1 cellular context compared by ENCODE assay signal in genomic region chr21:42892582-42892930, GRCh38.
TF ChIP-seq lines count a peak whose summit lies in the region.

No MANE protein-coding gene starts in this region.

TF ChIP-seq in HepG2, 621 proteins besides CTCF, POLR2A, EP300 and RAD21 (continued from another document):
- TF ChIP-seq ZBTB37 (CRISPR knock-in tag; IDR thresholded peaks at IDR 0.05) (no peak), TSC22D2 (CRISPR knock-in tag; IDR thresholded peaks at IDR 0.05; ENCODE audit: borderline replicate concordance) (peak; percentile 20; the same call in 1 of the 2 replicates), ZNF333 (CRISPR knock-in tag; IDR thresholded peaks at IDR 0.05; ENCODE audit: borderline replicate concordance) (no peak), ZNF775 (CRISPR knock-in tag; IDR thresholded peaks at IDR 0.05; ENCODE audit: borderline replicate concordance) (no peak), TIGD3 (CRISPR knock-in tag; IDR thresholded peaks at IDR 0.05; ENCODE audit: borderline replicate concordance) (no peak; the same call in 1 of the 2 replicates), ZNF530 (CRISPR knock-in tag; IDR thresholded peaks at IDR 0.05; ENCODE audit: low read depth) (no peak), FOSL1 (CRISPR knock-in tag; IDR thresholded peaks at IDR 0.05; ENCODE audit: borderline replicate concordance) (no peak), ZNF563 (CRISPR knock-in tag; IDR thresholded peaks at IDR 0.05) (peak; percentile 10; the same call in 1 of the 2 replicates), SSRP1 (CRISPR knock-in tag; IDR thresholded peaks at IDR 0.05) (no peak)
- TF ChIP-seq, protein P1, sequence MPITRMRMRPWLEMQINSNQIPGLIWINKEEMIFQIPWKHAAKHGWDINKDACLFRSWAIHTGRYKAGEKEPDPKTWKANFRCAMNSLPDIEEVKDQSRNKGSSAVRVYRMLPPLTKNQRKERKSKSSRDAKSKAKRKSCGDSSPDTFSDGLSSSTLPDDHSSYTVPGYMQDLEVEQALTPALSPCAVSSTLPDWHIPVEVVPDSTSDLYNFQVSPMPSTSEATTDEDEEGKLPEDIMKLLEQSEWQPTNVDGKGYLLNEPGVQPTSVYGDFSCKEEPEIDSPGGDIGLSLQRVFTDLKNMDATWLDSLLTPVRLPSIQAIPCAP (CRISPR knock-in tag; IDR thresholded peaks at IDR 0.05; ENCODE audit: low read depth) = no peak
- TF ChIP-seq, protein P2, sequence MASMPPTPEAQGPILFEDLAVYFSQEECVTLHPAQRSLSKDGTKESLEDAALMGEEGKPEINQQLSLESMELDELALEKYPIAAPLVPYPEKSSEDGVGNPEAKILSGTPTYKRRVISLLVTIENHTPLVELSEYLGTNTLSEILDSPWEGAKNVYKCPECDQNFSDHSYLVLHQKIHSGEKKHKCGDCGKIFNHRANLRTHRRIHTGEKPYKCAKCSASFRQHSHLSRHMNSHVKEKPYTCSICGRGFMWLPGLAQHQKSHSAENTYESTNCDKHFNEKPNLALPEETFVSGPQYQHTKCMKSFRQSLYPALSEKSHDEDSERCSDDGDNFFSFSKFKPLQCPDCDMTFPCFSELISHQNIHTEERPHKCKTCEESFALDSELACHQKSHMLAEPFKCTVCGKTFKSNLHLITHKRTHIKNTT (CRISPR knock-in tag; IDR thresholded peaks at IDR 0.05) = no peak
- TF ChIP-seq, protein P3, sequence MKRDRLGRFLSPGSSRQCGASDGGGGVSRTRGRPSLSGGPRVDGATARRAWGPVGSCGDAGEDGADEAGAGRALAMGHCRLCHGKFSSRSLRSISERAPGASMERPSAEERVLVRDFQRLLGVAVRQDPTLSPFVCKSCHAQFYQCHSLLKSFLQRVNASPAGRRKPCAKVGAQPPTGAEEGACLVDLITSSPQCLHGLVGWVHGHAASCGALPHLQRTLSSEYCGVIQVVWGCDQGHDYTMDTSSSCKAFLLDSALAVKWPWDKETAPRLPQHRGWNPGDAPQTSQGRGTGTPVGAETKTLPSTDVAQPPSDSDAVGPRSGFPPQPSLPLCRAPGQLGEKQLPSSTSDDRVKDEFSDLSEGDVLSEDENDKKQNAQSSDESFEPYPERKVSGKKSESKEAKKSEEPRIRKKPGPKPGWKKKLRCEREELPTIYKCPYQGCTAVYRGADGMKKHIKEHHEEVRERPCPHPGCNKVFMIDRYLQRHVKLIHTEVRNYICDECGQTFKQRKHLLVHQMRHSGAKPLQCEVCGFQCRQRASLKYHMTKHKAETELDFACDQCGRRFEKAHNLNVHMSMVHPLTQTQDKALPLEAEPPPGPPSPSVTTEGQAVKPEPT (CRISPR knock-in tag; IDR thresholded peaks at IDR 0.05; ENCODE audit: low read depth) = no peak
